Comparison of ENCODE assay signal across 7 cellular contexts in genomic region chr21:13936033-13936937, GRCh38.
DNase-seq lines count a peak whose midpoint lies in the region; ATAC-seq and TF ChIP-seq lines count a peak whose summit lies in the region.
"Not testable (repeated sequence)": the region's sequence is repeated elsewhere in the genome, so short reads cannot be mapped to it uniquely, and the experiment has no call there.

No MANE protein-coding gene starts in this region.

- not testable (repeated sequence) for H3K9me3 ChIP-seq in BE2C, right lobe of liver
- H3K9me3 ChIP-seq in suprapubic skin: peaks cover 13% of the 10 kb centered on the region

- TF ChIP-seq POLR2A in right lobe of liver (IDR thresholded peaks at IDR 0.05); suprapubic skin (IDR thresholded peaks at IDR 0.05): not testable (repeated sequence)

- H3K27ac ChIP-seq in right lobe of liver, suprapubic skin: not testable (repeated sequence)

- not testable (repeated sequence) for TF ChIP-seq EP300 in suprapubic skin (IDR thresholded peaks at IDR 0.05)

- H3K27me3 ChIP-seq in BE2C, right lobe of liver, suprapubic skin: not testable (repeated sequence)

- H3K36me3 ChIP-seq in BE2C, right lobe of liver, suprapubic skin: not testable (repeated sequence)

- WGBS in right lobe of liver (ENCODE audit: insufficient coverage, low coverage, low lambda C conversion rate, missing lambda C conversion rate): 87% methylated on average over 6 of the region's 38 CpGs
- WGBS in suprapubic skin: 89% methylated on average over 8 of the region's 38 CpGs

- not testable (repeated sequence) for TF ChIP-seq CTCF in BE2C (IDR thresholded peaks at IDR 0.05; ENCODE audit: low read depth, low read length); right lobe of liver (IDR thresholded peaks at IDR 0.05); suprapubic skin (IDR thresholded peaks at IDR 0.05)

- H3K4me3 ChIP-seq in BE2C (ENCODE audit: low read depth, low read length); right lobe of liver; suprapubic skin: not testable (repeated sequence)

- DNase-seq in BE2C: peak; percentile 4
- peak; percentile 9 for DNase-seq in activated naive CD4-positive, alpha-beta T cell treated with anti-CD3 and anti-CD28 coated beads, Interleukin-2, amount 50 U/mL, for 16 hours
- peak; percentile 68 for DNase-seq in Right ventricle myocardium inferior (ENCODE audit: missing footprints)
- DNase-seq in left ventricle myocardium superior: peak; percentile 18
- peak; percentile 14 to 46 (median 33) for DNase-seq in right lobe of liver
- DNase-seq in posterior vena cava (ENCODE audit: low spot score): peak; percentile 76
- DNase-seq in suprapubic skin (ENCODE audit: low spot score in 2 of 2): peak; percentile 57 to 74

- intact Hi-C loops in Right ventricle myocardium inferior (cut with DNase I); left ventricle myocardium superior (cut with micrococcal nuclease); right lobe of liver (cut with DNase I); posterior vena cava (cut with DNase I): not testable (repeated sequence)

- not testable (repeated sequence) for H3K4me1 ChIP-seq in BE2C, right lobe of liver, suprapubic skin

- ATAC-seq in Right ventricle myocardium inferior, left ventricle myocardium superior, right lobe of liver: not testable (repeated sequence)

Comparison
In these comparisons a context has a peak if more than half of its experiments do, and no peak if none do; other contexts are left out.
1. DNase-seq: peak in every context shown above with its lines; median percentile 76 in posterior vena cava; 68 in Right ventricle myocardium inferior; 66 in suprapubic skin; 33 in right lobe of liver; 18 in left ventricle myocardium superior; 9 in activated naive CD4-positive, alpha-beta T cell treated with anti-CD3 and anti-CD28 coated beads, Interleukin-2, amount 50 U/mL, for 16 hours; 4 in BE2C.